19 cellular contexts compared by ENCODE assay signal in genomic region chr13:89465366-89465765, GRCh38.
DNase-seq lines count a peak whose midpoint lies in the region; ATAC-seq and TF ChIP-seq lines count a peak whose summit lies in the region.
"Had no signal": no experiment of that assay in that cellular context is flagged by ENCODE, and none has a peak within 500 bp of the region (broad histone marks: within the 10 kb centered on the region; RNA-seq: fewer than 3 reads in every experiment).

No MANE protein-coding gene starts in this region.

- no peaks in the 10 kb centered on the region for H3K36me3 ChIP-seq in OCI-LY3 (replicated peaks; ENCODE audit: low read depth, low read length)
- H3K36me3 ChIP-seq: BLaER1 treated with 17β-estradiol and CSF1 and Interleukin-3, amounts not matched to agents 10 nM and 100 nM; suprapubic skin had no signal

- peaks cover 10% of the 10 kb centered on the region for H3K4me1 ChIP-seq in OCI-LY3 (ENCODE audit: low read length)
- H3K4me1 ChIP-seq: BLaER1 treated with 17β-estradiol and CSF1 and Interleukin-3, amounts not matched to agents 10 nM and 100 nM; suprapubic skin had no signal

- in situ Hi-C loops in GM13977 (cut with MboI; ENCODE audit: low pct_unique_long_range_greater_than_20kb, low sequenced_read_pairs, unreplicated experiment) = no loop called here

- H3K4me2 ChIP-seq in OCI-LY3 (ENCODE audit: low read length) = 0 out of 2 replicates have a peak overlapping the region, but pooled peaks have one; percentile 0
- H3K4me2 ChIP-seq: BLaER1 treated with 17β-estradiol and CSF1 and Interleukin-3, amounts not matched to agents 10 nM and 100 nM had no signal

- no peak overlapping the region for H3K27ac ChIP-seq in OCI-LY3 (ENCODE audit: low read length)
- H3K27ac ChIP-seq: BLaER1 treated with 17β-estradiol and CSF1 and Interleukin-3, amounts not matched to agents 10 nM and 100 nM; suprapubic skin had no signal

- TF ChIP-seq CTCF in OCI-LY3 (IDR thresholded peaks at IDR 0.05; ENCODE audit: low read depth, low read length) (no peak), GM13977 (IDR thresholded peaks at IDR 0.05; ENCODE audit: extremely low read depth, insufficient read depth, missing control alignments) (no peak)

- no peaks in the 10 kb centered on the region for H4K20me1 ChIP-seq in OCI-LY3 (ENCODE audit: insufficient read depth, low read length)
- H4K20me1 ChIP-seq: BLaER1 treated with 17β-estradiol and CSF1 and Interleukin-3, amounts not matched to agents 10 nM and 100 nM had no signal

- DNase-seq in glomerular visceral epithelial cell (ENCODE audit: extremely low spot score) (peak; percentile 36), GM13977 (ENCODE audit: low spot score) (no peak), NCI-H446 (lab: John Stamatoyannopoulos, UW) (no peak)
- DNase-seq: activated CD4-positive, CD25-positive, alpha-beta regulatory T cell; activated effector memory CD4-positive, alpha-beta T cell treated with Interleukin-2 at 50 U/mL for 16 hours; dermis blood vessel endothelial cell; GF-D8; head of caudate nucleus; NCI-H2227 treated with DMSO at 0.1 percent for 48 hours; SHP77 treated with DMSO at 0.1 percent for 48 hours; stimulated activated CD4-positive, alpha-beta T cell treated with anti-CD3 and anti-CD28 coated beads, Interleukin-4, amount 100 ng/mL, for 1 hour had no signal

- H3K79me2 ChIP-seq in OCI-LY3 (ENCODE audit: low read length) = no peaks in the 10 kb centered on the region

- no peak overlapping the region for H3K9ac ChIP-seq in OCI-LY3 (ENCODE audit: low read length)
- H3K9ac ChIP-seq: BLaER1 treated with 17β-estradiol and CSF1 and Interleukin-3, amounts not matched to agents 10 nM and 100 nM had no signal

- no peak overlapping the region for H2AFZ ChIP-seq in OCI-LY3 (ENCODE audit: low read depth, low read length)

- peak; percentile 68 for ATAC-seq in GM18499 (IDR thresholded peaks at IDR 0.05; ENCODE audit: insufficient read depth, unreplicated experiment)
- peak; percentile 70 for ATAC-seq in HG02678 (IDR thresholded peaks at IDR 0.05; ENCODE audit: unreplicated experiment)
- ATAC-seq in GM18517 (IDR thresholded peaks at IDR 0.05; ENCODE audit: unreplicated experiment) = no peak
- no peak for ATAC-seq in HG02571 (IDR thresholded peaks at IDR 0.05; ENCODE audit: unreplicated experiment)

- H3K4me3 ChIP-seq in OCI-LY3 (ENCODE audit: low read length) = no peak overlapping the region
- H3K4me3 ChIP-seq: BLaER1 treated with 17β-estradiol and CSF1 and Interleukin-3, amounts not matched to agents 10 nM and 100 nM; lung; suprapubic skin had no signal

- no peaks in the 10 kb centered on the region for H3K27me3 ChIP-seq in OCI-LY3 (ENCODE audit: low read depth, low read length)
- H3K27me3 ChIP-seq: BLaER1 treated with 17β-estradiol and CSF1 and Interleukin-3, amounts not matched to agents 10 nM and 100 nM; suprapubic skin had no signal

- no peaks in the 10 kb centered on the region for H3K9me3 ChIP-seq in OCI-LY3 (ENCODE audit: insufficient read depth, low read length)
- H3K9me3 ChIP-seq: BLaER1 treated with 17β-estradiol and CSF1 and Interleukin-3, amounts not matched to agents 10 nM and 100 nM; suprapubic skin had no signal

Comparison
In these comparisons a context has a peak if more than half of its experiments do, and no peak if none do; other contexts are left out.
1. ATAC-seq: peak in GM18499 (single experiment) and HG02678 (single experiment); none in GM18517 (single experiment) and HG02571 (single experiment).